ENCODE assay signal across 8 cellular contexts in genomic region chr14:73887704-73888459, GRCh38. TPM values are rescaled to one million over a fixed set of nuclear protein-coding genes. Genes with fewer than 3 reads are reported as not detected.
DNase-seq lines count a peak whose midpoint lies in the region; ATAC-seq, FAIRE-seq and TF ChIP-seq lines count a peak whose summit lies in the region.

No MANE protein-coding gene starts in this region.

- H3K4me1 ChIP-seq in A549 (peaks cover 20% of the 10 kb centered on the region), GM12878 (ENCODE audit: control insufficient read depth, insufficient read depth, low read length) (peaks cover 11% of the 10 kb centered on the region), mesendoderm (ENCODE audit: control insufficient read depth, low read depth, low read length) (peaks cover 2% of the 10 kb centered on the region)

- TF ChIP-seq EP300 in A549 (IDR thresholded peaks at IDR 0.05) (no peak), GM12878 (IDR thresholded peaks at IDR 0.05; ENCODE audit: borderline replicate concordance in 1 of 2, control insufficient read depth in 1 of 2, low read depth in 2 of 2, low read length in 2 of 2) (no peak)

- intact Hi-C loops in GM12878 (cut with micrococcal nuclease; ENCODE audit: unreplicated experiment): loop anchor here (2.0 to 5.0 kb wide), 2 partner anchors 37 to 161 kb away; partner anchors contain the start of gene PTGR2

- H4K5ac ChIP-seq in mesendoderm (ENCODE audit: low read length): no peak overlapping the region

- no peaks in the 10 kb centered on the region for H3K27me3 ChIP-seq in HL-60 (ENCODE audit: insufficient read depth, poor library complexity, severe bottlenecking)
- no peaks in the 10 kb centered on the region for H3K27me3 ChIP-seq in GM12878 (replicated peaks in 1 of 2; ENCODE audit: control insufficient read depth in 2 of 2, insufficient read depth in 2 of 2, low read length in 1 of 2)
- no peaks in the 10 kb centered on the region for H3K27me3 ChIP-seq in mesendoderm (ENCODE audit: insufficient read depth, low read length, poor library complexity)

- H2AFZ ChIP-seq in GM12878 (ENCODE audit: control insufficient read depth, low read depth, low read length): no peak overlapping the region

- no peak overlapping the region for H2BK5ac ChIP-seq in mesendoderm (ENCODE audit: low read length)

- 19% methylated on average over 7 of the region's 7 CpGs for WGBS in A549 (ENCODE audit: missing lambda C conversion rate)
- 7% methylated on average over 7 of the region's 7 CpGs for WGBS in GM12878 (ENCODE audit: insufficient coverage, insufficient replicate concordance, low lambda C conversion rate, missing lambda C conversion rate)
- WGBS in mesendoderm (ENCODE audit: extremely low coverage, insufficient coverage, low lambda C conversion rate): 100% methylated on average over 2 of the region's 7 CpGs

- no peak overlapping the region for H2AK5ac ChIP-seq in mesendoderm (ENCODE audit: low read length)

- RAD21 ChIA-PET in GM12878 (lab: Charles Lee; ENCODE audit: unreplicated experiment): interaction anchor here (0.6 kb wide), 2 partner anchors 39 to 798 kb away, joined by 3 to 4 read pairs; no protein-coding TSS in a partner anchor

- in situ Hi-C loops in GM12878 (cut with MboI): no loop called here

- no peak overlapping the region for H3K18ac ChIP-seq in mesendoderm (ENCODE audit: low read length)

- H2BK120ac ChIP-seq in mesendoderm (ENCODE audit: low read depth, low read length): no peak overlapping the region

- TF ChIP-seq POLR2A in A549 (IDR thresholded peaks at IDR 0.05; ENCODE audit: low read length) (no peak), GM12878 (IDR thresholded peaks at IDR 0.05; ENCODE audit: low read depth, low read length) (no peak)

- no peaks in the 10 kb centered on the region for H4K20me1 ChIP-seq in GM12878 (ENCODE audit: control insufficient read depth, insufficient read depth)

- H4K8ac ChIP-seq in mesendoderm (ENCODE audit: low read depth, low read length): no peak overlapping the region

- POLR2A ChIA-PET in A549 (lab: Yijun Ruan, JAX): interaction anchor here (2.0 kb wide), 1 partner anchor 36 kb away, joined by 18 read pairs; the partner anchor contains the start of gene PTGR2
- POLR2A ChIA-PET in GM12878 (lab: Charles Lee): interaction anchor here (2.1 kb wide), 1 partner anchor 36 kb away, joined by 13 read pairs; the partner anchor contains the start of gene PTGR2

- no peak for DNase-seq in A549 (ENCODE audit: low read depth in 1 of 2, low spot score in 1 of 2)
- no peak for DNase-seq in HL-60 (ENCODE audit: low read depth in 1 of 2, low spot score in 1 of 2)
- no peak for DNase-seq in GM12878 (ENCODE audit: low read depth, low spot score)
- DNase-seq in mesendoderm: no peak
- DNase-seq in NCI-H1105 treated with DMSO at 0.1 percent for 48 hours (lab: John Stamatoyannopoulos, UW): no peak
- no peak for DNase-seq in NCI-H1417 treated with DMSO at 0.1 percent for 48 hours (lab: John Stamatoyannopoulos, UW)
- DNase-seq in NCI-H128 (lab: John Stamatoyannopoulos, UW; ENCODE audit: unreplicated experiment): no peak
- DNase-seq in nucleus accumbens (lab: John Stamatoyannopoulos, UW): no peak

- no peaks in the 10 kb centered on the region for H3K9me3 ChIP-seq in A549
- H3K9me3 ChIP-seq in GM12878 (replicated peaks; ENCODE audit: control insufficient read depth, insufficient read depth, low read length): no peaks in the 10 kb centered on the region

- peak overlapping the region; percentile 79 for H3K9ac ChIP-seq in GM12878 (ENCODE audit: control insufficient read depth, insufficient read depth, low read length)
- peak overlapping the region; percentile 97 for H3K9ac ChIP-seq in mesendoderm (ENCODE audit: low read length)

- no peak overlapping the region for H3K4ac ChIP-seq in mesendoderm (ENCODE audit: low read depth, low read length)

- peak overlapping the region; percentile 93 for H3K56ac ChIP-seq in mesendoderm (ENCODE audit: low read length)

- peaks cover 63% of the 10 kb centered on the region for H3K79me2 ChIP-seq in GM12878 (ENCODE audit: control insufficient read depth, insufficient read depth, low read length)
- H3K79me2 ChIP-seq in mesendoderm (ENCODE audit: control insufficient read depth, insufficient read depth, low read length): peaks cover 26% of the 10 kb centered on the region

- TF ChIP-seq CTCF in A549 (IDR thresholded peaks at IDR 0.05) (no peak), HL-60 (IDR thresholded peaks at IDR 0.05; ENCODE audit: insufficient read depth, low read length) (no peak), GM12878 (IDR thresholded peaks at IDR 0.05 in 2 of 3, conservative IDR thresholded peaks at IDR 0.05 in 1 of 3; ENCODE audit: control insufficient read depth in 2 of 3, extremely low read depth in 1 of 3, insufficient read depth in 1 of 3, low read depth in 3 of 3, low read length in 3 of 3) (no peak)

- FAIRE-seq in A549 (lab: Jason Lieb, UNC) (no peak), GM12878 (lab: Jason Lieb, UNC) (no peak)

- BruUV-seq in GM12878 (replicated peaks; lab: Mats Ljungman, UMichigan): TSS peak; percentile 80

- no peak overlapping the region for H3K23ac ChIP-seq in mesendoderm (ENCODE audit: low read length)

- H3K4me3 ChIP-seq in A549 (peak overlapping the region; percentile 73), HL-60 (replicated peaks; ENCODE audit: insufficient read depth, low read length) (peak overlapping the region; percentile 72), GM12878 (peak overlapping the region; percentile 91), mesendoderm (ENCODE audit: low read length) (peak overlapping the region; percentile 96)

- TF ChIP-seq RAD21 in A549 (conservative IDR thresholded peaks at IDR 0.05 in 1 of 2, IDR thresholded peaks at IDR 0.05 in 1 of 2) (no peak), GM12878 (IDR thresholded peaks at IDR 0.05; ENCODE audit: insufficient read depth, low read depth, low read length) (no peak)

- H3K36me3 ChIP-seq in GM12878 (ENCODE audit: control insufficient read depth in 2 of 2, insufficient read depth in 2 of 2, low read length in 1 of 2): peaks cover 0 to 1% of the 10 kb centered on the region in 2 experiments; a peak in 1 of 4 replicates
- no peaks in the 10 kb centered on the region for H3K36me3 ChIP-seq in mesendoderm (ENCODE audit: control insufficient read depth, insufficient read depth, low read length)

- peak overlapping the region; percentile 82 to 96 for H3K27ac ChIP-seq in A549
- H3K27ac ChIP-seq in HL-60 (replicated peaks): peak overlapping the region; percentile 73
- peak overlapping the region; percentile 83 for H3K27ac ChIP-seq in GM12878 (ENCODE audit: control insufficient read depth, insufficient read depth)
- no peak overlapping the region for H3K27ac ChIP-seq in mesendoderm (ENCODE audit: low read depth, low read length)

- H2BK15ac ChIP-seq in mesendoderm (replicated peaks; ENCODE audit: low read depth): no peak overlapping the region

- ATAC-seq in A549 (no peak), GM12878 (no peak)

- peak overlapping the region; percentile 80 for H3K4me2 ChIP-seq in A549
- peak overlapping the region; percentile 85 for H3K4me2 ChIP-seq in GM12878 (ENCODE audit: control insufficient read depth, insufficient read depth)
- peak overlapping the region; percentile 61 for H3K4me2 ChIP-seq in mesendoderm (ENCODE audit: low read length)

- CTCF ChIA-PET in A549 (lab: Yijun Ruan, JAX) (interaction anchor here (1.4 to 1.7 kb wide), 2 partner anchors 41 to 159 kb away, joined by 3 to 4 read pairs; no protein-coding TSS in a partner anchor), GM12878 (lab: Yijun Ruan, JAX) (interaction anchor here (0.6 to 2.1 kb wide), 2 partner anchors 35 to 156 kb away, joined by 3 to 6 read pairs; partner anchors contain the start of gene PTGR2)

- SMC1A ChIA-PET in GM12878 (lab: Charles Lee; ENCODE audit: uncharacterized antibody, unreplicated experiment): interaction anchor here (0.5 to 2.0 kb wide), 5 partner anchors 10 to 242 kb away, joined by 3 to 5 read pairs (median 3); no protein-coding TSS in a partner anchor

- peaks cover 4% of the 10 kb centered on the region for H3K79me1 ChIP-seq in mesendoderm (ENCODE audit: low read length)

RNA-seq across cellular contexts. Expression of gene ZNF410, which starts 1.2 kb away (rescaled TPM):
- polyA plus RNA-seq in A549 (2011; rRNA removed) (70.8 and 87.7 TPM in 2 replicates), A549 (2017; fragmentation: RNase III; extraction: RNeasy Plus Mini Kit Qiagen cat#74134 plus additional on column Dnase treatment) (33.2 to 35.8 TPM (median 35.3 TPM) in 3 replicates), GM12878 (2011; rRNA removed) (41.7 and 49.3 TPM in 2 replicates), GM12878 (2014; fragmentation: Illumina TruSeq; extraction: Trizol) (41.7 and 45.5 TPM in 2 replicates), GM12878 (2014; fragmentation: Nextera tagmentation; extraction: Ambion mirVana) (10 to 100 TPM; 51.2 to 56.6 TPM), GM12878 (2014; rRNA removed) (30.1 and 31.2 TPM in 2 replicates), GM12878 (2016; fragmentation: Nextera tagmentation; extraction: Ambion mirVana) (10 to 100 TPM; 51.2 to 52.9 TPM)
- polyA plus RNA-seq in A549 (2012; cell fraction: cytosol; rRNA removed): 17.0 and 20.1 TPM in 2 replicates
- 10.9 and 16.6 TPM in 2 replicates for polyA plus RNA-seq in A549 (2012; cell fraction: nucleus; rRNA removed)
- polyA minus RNA-seq in A549 (2011; rRNA and poly(A)+ RNA removed): 54.1 and 54.7 TPM in 2 replicates
- 93.5 and 105 TPM in 2 replicates for total RNA-seq in GM12878 (2013; cell fraction: nucleolus; rRNA removed)
- total RNA-seq in GM12878 (2014; rRNA removed) (50.7 and 54.7 TPM in 2 replicates), GM12878 (2014; rRNA removed; fragmentation: Illumina TruSeq; extraction: Trizol) (43.0 and 44.3 TPM in 2 replicates), GM12878 (2021) (32.1 and 33.9 TPM in 2 replicates)
- 22.6 TPM for polyA plus RNA-seq in GM12878 (2011; ENCODE audit: low read depth)
- polyA plus RNA-seq in GM12878 (2011; cell fraction: cytosol; rRNA removed): 29.0 and 31.3 TPM in 2 replicates
- 28.6 and 29.7 TPM in 2 replicates for polyA plus RNA-seq in GM12878 (2011; cell fraction: nucleus; rRNA removed)
- 20.2 and 24.2 TPM in 2 replicates for polyA plus RNA-seq in GM12878 (2012)
- polyA minus RNA-seq in GM12878 (2011; rRNA and poly(A)+ RNA removed): 60.2 and 63.8 TPM in 2 replicates
- polyA minus RNA-seq in GM12878 (2011; cell fraction: cytosol; rRNA and poly(A)+ RNA removed): 12.0 and 13.3 TPM in 2 replicates
- 33.1 and 45.2 TPM in 2 replicates for polyA minus RNA-seq in GM12878 (2011; cell fraction: nucleus; rRNA and poly(A)+ RNA removed)
- 10.8 TPM for polyA plus RNA-seq in mesendoderm (2013, experiment 1 of 2)
- polyA plus RNA-seq in mesendoderm (2013, experiment 2 of 2): 11.2 TPM

RNA-seq across cellular contexts. Expression of gene PTGR2, which starts 36.3 kb away (rescaled TPM):
- polyA plus RNA-seq in A549 (2011; rRNA removed): 17.7 and 30.5 TPM in 2 replicates
- polyA plus RNA-seq in A549 (2012; cell fraction: cytosol; rRNA removed): 3.0 and 3.1 TPM in 2 replicates
- 1.5 and 3.2 TPM in 2 replicates for polyA plus RNA-seq in A549 (2012; cell fraction: nucleus; rRNA removed)
- 11.3 to 14.0 TPM (median 13.5 TPM) in 3 replicates for polyA plus RNA-seq in A549 (2017; fragmentation: RNase III; extraction: RNeasy Plus Mini Kit Qiagen cat#74134 plus additional on column Dnase treatment)
- 4.0 and 5.2 TPM in 2 replicates for polyA minus RNA-seq in A549 (2011; rRNA and poly(A)+ RNA removed)
- 12.8 and 18.8 TPM in 2 replicates for total RNA-seq in GM12878 (2013; cell fraction: nucleolus; rRNA removed)
- 4.2 and 5.9 TPM in 2 replicates for total RNA-seq in GM12878 (2014; rRNA removed)
- total RNA-seq in GM12878 (2014; rRNA removed; fragmentation: Illumina TruSeq; extraction: Trizol): 8.5 and 10.0 TPM in 2 replicates
- 5.3 and 6.1 TPM in 2 replicates for total RNA-seq in GM12878 (2021)
- polyA plus RNA-seq in GM12878 (2011; ENCODE audit: low read depth): 2.2 TPM
- polyA plus RNA-seq in GM12878 (2011; rRNA removed): 3.3 and 5.6 TPM in 2 replicates
- 0.47 and 0.63 TPM in 2 replicates for polyA plus RNA-seq in GM12878 (2011; cell fraction: cytosol; rRNA removed)
- polyA plus RNA-seq in GM12878 (2011; cell fraction: nucleus; rRNA removed): 1.3 and 1.5 TPM in 2 replicates
- polyA plus RNA-seq in GM12878 (2012): 3.8 and 5.8 TPM in 2 replicates
- 11.8 and 12.8 TPM in 2 replicates for polyA plus RNA-seq in GM12878 (2014; fragmentation: Illumina TruSeq; extraction: Trizol)
- polyA plus RNA-seq in GM12878 (2014; fragmentation: Nextera tagmentation; extraction: Ambion mirVana): 1 to 10 TPM; 8.9 to 9.6 TPM
- polyA plus RNA-seq in GM12878 (2014; rRNA removed): 5.5 and 8.0 TPM in 2 replicates
- polyA plus RNA-seq in GM12878 (2016; fragmentation: Nextera tagmentation; extraction: Ambion mirVana): 1 to 10 TPM; 7.6 to 9.7 TPM
- polyA minus RNA-seq in GM12878 (2011; rRNA and poly(A)+ RNA removed): 0.51 and 1.0 TPM in 2 replicates
- polyA minus RNA-seq in GM12878 (2011; cell fraction: cytosol; rRNA and poly(A)+ RNA removed): not detected in 2 replicates
- polyA minus RNA-seq in GM12878 (2011; cell fraction: nucleus; rRNA and poly(A)+ RNA removed): 0.97 and 1.2 TPM in 2 replicates
- 11.1 TPM for polyA plus RNA-seq in mesendoderm (2013, experiment 1 of 2)
- polyA plus RNA-seq in mesendoderm (2013, experiment 2 of 2): 12.3 TPM
